11 cellular contexts compared by ENCODE assay signal in the genomic region with DNA sequence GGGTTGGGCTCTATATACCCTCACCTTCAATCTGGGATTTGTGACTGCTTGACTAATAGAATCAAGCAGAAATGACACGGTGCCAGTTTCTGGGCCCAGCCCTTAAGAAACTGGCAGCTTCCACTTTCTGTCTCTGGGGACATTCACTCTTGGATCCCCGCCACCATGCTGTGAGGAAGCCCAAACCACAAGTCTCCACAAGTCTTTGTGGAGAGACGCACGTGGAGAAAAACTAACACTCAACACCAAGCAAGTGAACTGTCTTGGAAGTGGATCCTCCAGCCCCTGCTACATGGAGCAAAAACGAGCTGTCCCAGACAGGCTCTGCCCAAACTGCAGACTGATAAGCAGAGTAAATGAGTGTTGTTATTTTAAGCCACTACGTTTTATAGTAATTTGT. TPM values are rescaled to one million over a fixed set of nuclear protein-coding genes. Genes with fewer than 3 reads are reported as not detected.
DNase-seq lines count a peak whose midpoint lies in the region; ATAC-seq and TF ChIP-seq lines count a peak whose summit lies in the region.
"Had no signal": no experiment of that assay in that cellular context is flagged by ENCODE, and none has a peak within 500 bp of the region (broad histone marks: within the 10 kb centered on the region; RNA-seq: fewer than 3 reads in every experiment).

No MANE protein-coding gene starts in this region.

- H3K9me3 ChIP-seq in lung (ENCODE audit: control insufficient read depth in 2 of 2, insufficient read depth in 1 of 2, low read length in 1 of 2), result peaks cover 0 to 5% of the 10 kb centered on the region in 2 donors
- H3K9me3 ChIP-seq in vagina, result no peaks in the 10 kb centered on the region
- H3K9me3 ChIP-seq in T-helper 17 cell (ENCODE audit: control insufficient read depth, low read length, poor library complexity, severe bottlenecking), result no peaks in the 10 kb centered on the region

- no peak for TF ChIP-seq POLR2A in vagina (IDR thresholded peaks at IDR 0.05)

- TF ChIP-seq CTCF in cardiac fibroblast (IDR thresholded peaks at IDR 0.05; ENCODE audit: low read depth, low read length) (no peak), lung (IDR thresholded peaks at IDR 0.05; ENCODE audit: control extremely low read depth, extremely low read depth) (no peak), vagina (IDR thresholded peaks at IDR 0.05) (no peak)

- no peak overlapping the region for H3K27ac Mint-ChIP-seq in T-helper 17 cell
- H3K27ac Mint-ChIP-seq in activated naive CD4-positive, alpha-beta T cell treated with anti-CD3 and anti-CD28 coated beads, Interleukin-2, amount 50 U/mL, for 72 hours, result no peak overlapping the region

- no peaks in the 10 kb centered on the region for H3K9me3 Mint-ChIP-seq in activated naive CD4-positive, alpha-beta T cell treated with anti-CD3 and anti-CD28 coated beads, Interleukin-2, amount 50 U/mL, for 72 hours

- H3K27me3 Mint-ChIP-seq in T-helper 17 cell, result peaks cover 39% of the 10 kb centered on the region

- ATAC-seq in Right ventricle myocardium inferior, result peak; percentile 37
- no peak for ATAC-seq in Right ventricle myocardium superior (ENCODE audit: poor library complexity)
- ATAC-seq in lung (ENCODE audit: insufficient read depth, low FRiP score), result no peak
- ATAC-seq in SK-N-SH treated with all-trans-retinoic acid at 6 μM for 48 hours, result no peak
- ATAC-seq in T-helper 17 cell, result no peak
- no peak for ATAC-seq in activated naive CD4-positive, alpha-beta T cell treated with anti-CD3 and anti-CD28 coated beads, Interleukin-2, amount 50 U/mL, for 72 hours
- ATAC-seq: stimulated activated naive CD8-positive, alpha-beta T cell treated with anti-CD3 and anti-CD28 coated beads, Interleukin-15, Interleukin-2, amounts not matched to agents 100 U/mL and 50 U/mL, for 24 hours had no signal

- H3K4me1 Mint-ChIP-seq in T-helper 17 cell, result no peaks in the 10 kb centered on the region

- H3K4me3 ChIP-seq in cardiac fibroblast (replicated peaks in 1 of 2; ENCODE audit: low read depth in 2 of 2, low read length in 2 of 2), result no peak overlapping the region
- H3K4me3 ChIP-seq in lung, result no peak overlapping the region
- H3K4me3 ChIP-seq in vagina, result peak overlapping the region; percentile 54 to 73

- WGBS in lung, 2 donors, result 40 to 60% methylated on average over 6 of the region's 6 CpGs

- no peak overlapping the region for H3K4me3 Mint-ChIP-seq in T-helper 17 cell

- H3K36me3 ChIP-seq in lung (ENCODE audit: control insufficient read depth in 2 of 2, insufficient read depth in 2 of 2, low read length in 2 of 2) (no peaks in the 10 kb centered on the region), vagina (no peaks in the 10 kb centered on the region)

- no peaks in the 10 kb centered on the region for H3K36me3 Mint-ChIP-seq in T-helper 17 cell (ENCODE audit: low read depth)
- H3K36me3 Mint-ChIP-seq in activated naive CD4-positive, alpha-beta T cell treated with anti-CD3 and anti-CD28 coated beads, Interleukin-2, amount 50 U/mL, for 72 hours, result peaks cover 0 to 9% of the 10 kb centered on the region in 2 donors

- peaks cover 2% of the 10 kb centered on the region in 2 donors for H3K4me1 ChIP-seq in lung (ENCODE audit: control insufficient read depth in 2 of 2, insufficient read depth in 2 of 2, low read length in 2 of 2)
- H3K4me1 ChIP-seq in vagina, result peaks cover 26% of the 10 kb centered on the region

- no peaks in the 10 kb centered on the region for H3K27me3 ChIP-seq in lung (ENCODE audit: control insufficient read depth, insufficient read depth)
- no peaks in the 10 kb centered on the region for H3K27me3 ChIP-seq in vagina

- no peak for DNase-seq in Right ventricle myocardium inferior (ENCODE audit: missing footprints)
- no peak for DNase-seq in Right ventricle myocardium superior
- peak; percentile 95 to 96 for DNase-seq in cardiac fibroblast (ENCODE audit: low read depth in 2 of 2)
- DNase-seq in lung (ENCODE audit: low spot score), result peak; percentile 63
- no peak for DNase-seq in vagina (ENCODE audit: extremely low spot score in 2 of 2)
- DNase-seq in T-helper 17 cell, result no peak
- no peak for DNase-seq in activated naive CD4-positive, alpha-beta T cell treated with anti-CD3 and anti-CD28 coated beads, Interleukin-2, amount 50 U/mL, for 72 hours (ENCODE audit: low spot score in 2 of 2)
- DNase-seq: activated T-cell treated with anti-CD3 and anti-CD28 coated beads for 4 hours; GDM1; stimulated activated naive CD8-positive, alpha-beta T cell treated with anti-CD3 and anti-CD28 coated beads, Interleukin-15, Interleukin-2, amounts not matched to agents 100 U/mL and 50 U/mL, for 24 hours had no signal

- H3K27ac ChIP-seq in lung (ENCODE audit: low read depth in 1 of 2, low read length in 1 of 2), result peak overlapping the region in 1 of 2 donors; percentile 47
- peak overlapping the region; percentile 89 for H3K27ac ChIP-seq in vagina

- intact Hi-C loops in Right ventricle myocardium inferior (cut with DNase I), result loop anchor here (10.0 kb wide), 1 partner anchor 315 kb away; no protein-coding TSS in a partner anchor
- intact Hi-C loops in Right ventricle myocardium superior (cut with DNase I), result no loop called here
- intact Hi-C loops in vagina (cut with DNase I), result no loop called here

TF ChIP-seq in SK-N-SH treated with all-trans-retinoic acid at 6 μM for 48 hours, 23 proteins besides CTCF, POLR2A, EP300 and RAD21:
- TF ChIP-seq SNAI2 (CRISPR knock-in tag; IDR thresholded peaks at IDR 0.05) (no peak), PPARA (CRISPR knock-in tag; IDR thresholded peaks at IDR 0.05; ENCODE audit: borderline replicate concordance) (no peak), RARB (CRISPR knock-in tag; IDR thresholded peaks at IDR 0.05) (no peak), ESRRG (CRISPR knock-in tag; IDR thresholded peaks at IDR 0.05) (no peak), ZC3H10 (CRISPR knock-in tag; IDR thresholded peaks at IDR 0.05) (no peak), ZNF565 (CRISPR knock-in tag; conservative IDR thresholded peaks at IDR 0.05; ENCODE audit: low read depth) (no peak), CSDC2 (CRISPR knock-in tag; IDR thresholded peaks at IDR 0.05) (no peak), GLIS3 (CRISPR knock-in tag; IDR thresholded peaks at IDR 0.05) (no peak), OSR1 (CRISPR knock-in tag; IDR thresholded peaks at IDR 0.05) (no peak), TCF4 (CRISPR knock-in tag; IDR thresholded peaks at IDR 0.05; ENCODE audit: borderline replicate concordance) (no peak), ZNF70 (CRISPR knock-in tag; IDR thresholded peaks at IDR 0.05) (no peak), ARNTL (CRISPR knock-in tag; IDR thresholded peaks at IDR 0.05; ENCODE audit: borderline replicate concordance, low read depth) (no peak)
- TF ChIP-seq, protein P1, sequence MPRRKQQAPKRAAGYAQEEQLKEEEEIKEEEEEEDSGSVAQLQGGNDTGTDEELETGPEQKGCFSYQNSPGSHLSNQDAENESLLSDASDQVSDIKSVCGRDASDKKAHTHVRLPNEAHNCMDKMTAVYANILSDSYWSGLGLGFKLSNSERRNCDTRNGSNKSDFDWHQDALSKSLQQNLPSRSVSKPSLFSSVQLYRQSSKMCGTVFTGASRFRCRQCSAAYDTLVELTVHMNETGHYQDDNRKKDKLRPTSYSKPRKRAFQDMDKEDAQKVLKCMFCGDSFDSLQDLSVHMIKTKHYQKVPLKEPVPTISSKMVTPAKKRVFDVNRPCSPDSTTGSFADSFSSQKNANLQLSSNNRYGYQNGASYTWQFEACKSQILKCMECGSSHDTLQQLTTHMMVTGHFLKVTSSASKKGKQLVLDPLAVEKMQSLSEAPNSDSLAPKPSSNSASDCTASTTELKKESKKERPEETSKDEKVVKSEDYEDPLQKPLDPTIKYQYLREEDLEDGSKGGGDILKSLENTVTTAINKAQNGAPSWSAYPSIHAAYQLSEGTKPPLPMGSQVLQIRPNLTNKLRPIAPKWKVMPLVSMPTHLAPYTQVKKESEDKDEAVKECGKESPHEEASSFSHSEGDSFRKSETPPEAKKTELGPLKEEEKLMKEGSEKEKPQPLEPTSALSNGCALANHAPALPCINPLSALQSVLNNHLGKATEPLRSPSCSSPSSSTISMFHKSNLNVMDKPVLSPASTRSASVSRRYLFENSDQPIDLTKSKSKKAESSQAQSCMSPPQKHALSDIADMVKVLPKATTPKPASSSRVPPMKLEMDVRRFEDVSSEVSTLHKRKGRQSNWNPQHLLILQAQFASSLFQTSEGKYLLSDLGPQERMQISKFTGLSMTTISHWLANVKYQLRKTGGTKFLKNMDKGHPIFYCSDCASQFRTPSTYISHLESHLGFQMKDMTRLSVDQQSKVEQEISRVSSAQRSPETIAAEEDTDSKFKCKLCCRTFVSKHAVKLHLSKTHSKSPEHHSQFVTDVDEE (CRISPR knock-in tag; IDR thresholded peaks at IDR 0.05), result no peak

RNA-seq across cellular contexts. Expression of a gene that starts 1.1 kb away (rescaled TPM):
- 4.9 TPM for total RNA-seq in Right ventricle myocardium inferior
- 3.7 TPM for total RNA-seq in Right ventricle myocardium superior
- total RNA-seq in lung, result 10 to 100 TPM; 18.2 to 99.7 TPM
- polyA plus RNA-seq in lung, result 1 to 10 TPM; 3.7 to 4.0 TPM
- 41.5 TPM for total RNA-seq in vagina
- not detected for total RNA-seq in T-helper 17 cell
- total RNA-seq in activated naive CD4-positive, alpha-beta T cell treated with anti-CD3 and anti-CD28 coated beads, Interleukin-2, amount 50 U/mL, for 72 hours, result under 1 TPM in 1 of 2 donors, not detected in 1; 0.12 TPM

Comparison
In these comparisons a context has a peak if more than half of its experiments do, and no peak if none do; other contexts are left out.
1. DNase-seq: peak in cardiac fibroblast (2 of 2) and lung (single experiment); none in Right ventricle myocardium inferior (single experiment), Right ventricle myocardium superior (single experiment), vagina (0 of 2), T-helper 17 cell (0 of 3) and activated naive CD4-positive, alpha-beta T cell treated with anti-CD3 and anti-CD28 coated beads, Interleukin-2, amount 50 U/mL, for 72 hours (0 of 2).
2. H3K4me3 ChIP-seq: peak in vagina (2 of 2); none in cardiac fibroblast (0 of 2) and lung (single experiment).